10 cellular contexts compared by ENCODE assay signal in the genomic region with DNA sequence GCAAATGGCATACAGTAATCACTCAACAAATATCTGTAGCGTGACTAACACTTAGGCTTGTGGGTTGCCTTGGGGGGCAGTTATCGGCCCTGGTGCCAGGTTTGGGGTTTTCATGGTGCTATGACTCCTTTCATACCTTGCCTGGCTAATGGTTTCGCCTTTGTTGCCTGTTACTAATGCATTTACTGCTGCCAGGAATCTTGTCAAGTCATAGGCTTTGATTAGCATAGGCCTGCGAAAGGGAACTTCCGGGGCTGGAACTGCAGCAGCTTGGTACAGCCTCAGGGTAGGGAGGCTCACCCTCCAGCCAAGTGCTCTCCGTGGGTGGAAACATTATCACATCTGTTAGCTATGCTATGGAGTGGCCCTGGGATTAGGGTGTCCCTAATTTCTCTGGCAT. TPM values are rescaled to one million over a fixed set of nuclear protein-coding genes. Genes with fewer than 3 reads are reported as not detected.
DNase-seq lines count a peak whose midpoint lies in the region; ATAC-seq, FAIRE-seq and TF ChIP-seq lines count a peak whose summit lies in the region.
"Had no signal": no experiment of that assay in that cellular context is flagged by ENCODE, and none has a peak within 500 bp of the region (broad histone marks: within the 10 kb centered on the region; RNA-seq: fewer than 3 reads in every experiment).

No MANE protein-coding gene starts in this region.

- DNase-seq in NCI-H2081 (lab: John Stamatoyannopoulos, UW) (peak; percentile 46 to 78), dedifferentiated amniotic fluid mesenchymal stem cell (ENCODE audit: extremely low spot score) (peak; percentile 33), neuronal stem cell (ENCODE audit: low spot score) (no peak), adrenal gland (no peak), esophagus muscularis mucosa (ENCODE audit: extremely low spot score) (no peak)
- DNase-seq: NCI-H1048, retina had no signal

- H3K79me1 ChIP-seq in neuronal stem cell (ENCODE audit: low read depth, low read length) = no peaks in the 10 kb centered on the region

- H3K4me3 ChIP-seq in neuronal stem cell (ENCODE audit: low read length in 2 of 2) (no peak overlapping the region), adrenal gland (no peak overlapping the region), esophagus muscularis mucosa (no peak overlapping the region)

- H3K9ac ChIP-seq in neuronal stem cell (ENCODE audit: low read depth, low read length, poor library complexity) = no peak overlapping the region

- no peak overlapping the region for H3K4me2 ChIP-seq in neuronal stem cell (ENCODE audit: insufficient read depth, low read length, poor library complexity, severe bottlenecking)

- intact Hi-C loops in adrenal gland (cut with DNase I) = loop anchor here in 1 of 2 donors (10.0 kb wide), 1 partner anchor 58 kb away; the partner anchor contains the start of gene BCL2L13
- intact Hi-C loops in esophagus muscularis mucosa (cut with DNase I) = no loop called here

- H4K8ac ChIP-seq in neuronal stem cell (ENCODE audit: low read depth, low read length) = no peak overlapping the region

- WGBS in neuronal stem cell (ENCODE audit: extremely low coverage in 2 of 2, insufficient read length in 2 of 2, insufficient replicate concordance in 1 of 2), 2 donors = no CpG with 5 or more reads among the region's 6 CpGs
- WGBS in adrenal gland, 4 donors = 78 to 90% (median 85%) methylated on average over 3 to 6 of the region's 6 CpGs
- 88% methylated on average over 5 of the region's 6 CpGs for WGBS in esophagus muscularis mucosa

- ATAC-seq in HG03159 (IDR thresholded peaks at IDR 0.05; ENCODE audit: unreplicated experiment) = no peak
- no peak for ATAC-seq in HG02588 (IDR thresholded peaks at IDR 0.05; ENCODE audit: unreplicated experiment)

- no peak overlapping the region for H2BK12ac ChIP-seq in neuronal stem cell (ENCODE audit: low read length)

- H4K91ac ChIP-seq in neuronal stem cell (ENCODE audit: low read depth, low read length, poor library complexity) = no peak overlapping the region

- H3K9me3 ChIP-seq in neuronal stem cell (replicated peaks in 1 of 2; ENCODE audit: control insufficient read depth in 2 of 2, insufficient read depth in 1 of 2, low read depth in 1 of 2, low read length in 2 of 2) (no peaks in the 10 kb centered on the region), adrenal gland (replicated peaks in 1 of 3) (no peaks in the 10 kb centered on the region), esophagus muscularis mucosa (no peaks in the 10 kb centered on the region)

- H2BK5ac ChIP-seq in neuronal stem cell (ENCODE audit: low read length) = no peak overlapping the region

- H3K27ac ChIP-seq in neuronal stem cell (replicated peaks; ENCODE audit: low read length) (no peak overlapping the region), adrenal gland (peak overlapping the region in 1 of 5 donors; percentile 45), esophagus muscularis mucosa (replicated peaks in 1 of 4) (no peak overlapping the region)

- no peak overlapping the region for H3K18ac ChIP-seq in neuronal stem cell (ENCODE audit: low read length)

- H2BK15ac ChIP-seq in neuronal stem cell (ENCODE audit: low read length) = no peak overlapping the region

- peak overlapping the region; percentile 18 for H2AFZ ChIP-seq in neuronal stem cell (ENCODE audit: low read length)

- H3K4me1 ChIP-seq in neuronal stem cell (ENCODE audit: control insufficient read depth in 2 of 2, insufficient read depth in 1 of 2, low read depth in 1 of 2, low read length in 2 of 2) (peaks cover 8 to 11% of the 10 kb centered on the region in 2 donors), adrenal gland (replicated peaks in 1 of 2) (peaks cover 0 to 4% of the 10 kb centered on the region in 2 donors), esophagus muscularis mucosa (peaks cover 17 to 32% (median 28%) of the 10 kb centered on the region in 4 donors)

- H3K4ac ChIP-seq in neuronal stem cell (ENCODE audit: low read length) = no peak overlapping the region

- no peak overlapping the region for H2BK120ac ChIP-seq in neuronal stem cell (ENCODE audit: low read depth, low read length)

- TF ChIP-seq CTCF in adrenal gland (IDR thresholded peaks at IDR 0.05) (no peak), esophagus muscularis mucosa (IDR thresholded peaks at IDR 0.05) (no peak)

- TF ChIP-seq POLR2A in adrenal gland (IDR thresholded peaks at IDR 0.05) (no peak), esophagus muscularis mucosa (IDR thresholded peaks at IDR 0.05; ENCODE audit: low read depth) (no peak)

- peak; percentile 92 for FAIRE-seq in G401.6 (lab: Jason Lieb, UNC)

- no peak overlapping the region for H3K14ac ChIP-seq in neuronal stem cell (ENCODE audit: low read length)

- H3K23ac ChIP-seq in neuronal stem cell (ENCODE audit: low read depth, low read length, poor library complexity) = no peak overlapping the region

- H2AK5ac ChIP-seq in neuronal stem cell (ENCODE audit: low read depth, low read length) = no peak overlapping the region

- no peaks in the 10 kb centered on the region for H3K27me3 ChIP-seq in neuronal stem cell (ENCODE audit: control insufficient read depth in 3 of 3, insufficient read depth in 3 of 3, low read depth in 1 of 3, low read length in 3 of 3)
- H3K27me3 ChIP-seq in adrenal gland = no peaks in the 10 kb centered on the region
- H3K27me3 ChIP-seq in esophagus muscularis mucosa = peaks cover 0 to 7% (median 0%) of the 10 kb centered on the region in 4 donors

- no peak for TF ChIP-seq EP300 in esophagus muscularis mucosa (IDR thresholded peaks at IDR 0.05)

- H3K36me3 ChIP-seq in neuronal stem cell (replicated peaks in 1 of 2; ENCODE audit: control insufficient read depth in 2 of 2, insufficient read depth in 2 of 2, low read length in 2 of 2) (no peaks in the 10 kb centered on the region), adrenal gland (replicated peaks in 1 of 2) (no peaks in the 10 kb centered on the region), esophagus muscularis mucosa (peaks cover 0 to 6% (median 2%) of the 10 kb centered on the region in 4 donors)

RNA-seq across cellular contexts. Expression of gene SLC25A18, which starts 13.2 kb away (rescaled TPM):
- polyA plus RNA-seq in neuronal stem cell (2013, experiment 1 of 2) = 0.13 TPM
- polyA plus RNA-seq in neuronal stem cell (2013, experiment 2 of 2) = 0.12 TPM
- total RNA-seq in adrenal gland (1 to 10 TPM in 4 of 8 donors, under 1 TPM in 3, not detected in 1; 0.23 to 3.1 (median 1.4) TPM), esophagus muscularis mucosa (1 to 10 TPM in 3 of 4 donors, under 1 TPM in 1; 0.42 to 2.8 (median 1.8) TPM)
- polyA plus RNA-seq in adrenal gland = 1 to 10 TPM in 2 of 3 donors, under 1 TPM in 1; 0.16 to 2.5 (median 2.3) TPM

RNA-seq across cellular contexts. Expression of gene ATP6V1E1, which starts 52.1 kb away (rescaled TPM):
- polyA plus RNA-seq in neuronal stem cell (2013, experiment 1 of 2) = 79.5 TPM
- polyA plus RNA-seq in neuronal stem cell (2013, experiment 2 of 2) = 78.6 TPM
- total RNA-seq in adrenal gland = 100 to 1,000 TPM; 137 to 245 (median 184) TPM
- polyA plus RNA-seq in adrenal gland = 100 to 1,000 TPM in 1 of 3 donors, 10 to 100 TPM in 2; 88.1 to 388 (median 91.5) TPM
- total RNA-seq in esophagus muscularis mucosa = 100 to 1,000 TPM; 150 to 194 (median 168) TPM

Comparison
In these comparisons a context has a peak if more than half of its experiments do, and no peak if none do; other contexts are left out.
1. DNase-seq: peak in NCI-H2081 (2 of 2) and dedifferentiated amniotic fluid mesenchymal stem cell (single experiment); none in neuronal stem cell (single experiment), adrenal gland (0 of 7) and esophagus muscularis mucosa (single experiment).